Comparison of ENCODE assay signal across 30 cellular contexts in the genomic region with DNA sequence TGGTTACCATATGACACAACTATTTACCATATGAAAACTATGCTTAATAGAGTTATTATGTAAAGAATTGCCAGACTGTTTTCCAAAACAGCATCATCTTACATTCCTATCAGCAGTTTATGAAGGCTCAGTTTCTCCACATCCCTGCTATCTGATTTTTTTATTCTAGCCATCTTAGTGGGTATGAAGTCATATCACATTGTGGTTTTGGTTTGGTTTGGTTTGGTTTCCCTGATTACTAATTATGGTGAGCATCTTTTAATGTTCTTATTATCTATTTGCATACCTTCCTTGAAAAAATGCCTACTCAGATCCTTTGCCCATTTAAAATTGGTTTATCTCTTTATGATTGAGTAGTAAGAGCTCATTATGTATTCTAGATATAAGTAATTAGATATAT.
DNase-seq lines count a peak whose midpoint lies in the region.
"Had no signal": no experiment of that assay in that cellular context is flagged by ENCODE, and none has a peak within 500 bp of the region (broad histone marks: within the 10 kb centered on the region; RNA-seq: fewer than 3 reads in every experiment).

No MANE protein-coding gene starts in this region.

- peaks cover 5% of the 10 kb centered on the region for H3K9me3 Mint-ChIP-seq in activated T-cell treated with anti-CD3 and anti-CD28 coated beads, Interleukin-2, amount 50 U/mL, for 24 hours
- H3K9me3 Mint-ChIP-seq in activated CD4-positive, alpha-beta memory T cell treated with anti-CD3 and anti-CD28 coated beads, Interleukin-2, amount 10 ng/mL, durations not matched to agents 7 days and 5 days, result no peaks in the 10 kb centered on the region

- H3K27ac Mint-ChIP-seq in activated T-cell treated with anti-CD3 and anti-CD28 coated beads, Interleukin-2, amount 50 U/mL, for 24 hours, result peak overlapping the region; percentile 47
- H3K27ac Mint-ChIP-seq in activated CD4-positive, alpha-beta memory T cell treated with anti-CD3 and anti-CD28 coated beads, Interleukin-2, amount 10 ng/mL, durations not matched to agents 7 days and 5 days, result no peak overlapping the region
- H3K27ac Mint-ChIP-seq: CD14-positive monocyte; CD8-positive, alpha-beta memory T cell had no signal

- DNase-seq in activated T-cell treated with anti-CD3 and anti-CD28 coated beads, Interleukin-2, amount 50 U/mL, for 24 hours, result no peak
- DNase-seq in activated T-cell treated with anti-CD3 and anti-CD28 coated beads for 4 hours (no peak), EL (peak; percentile 46), RPMI7951 (ENCODE audit: low read depth) (peak; percentile 24), non-pigmented ciliary epithelial cell (ENCODE audit: low read depth) (peak; percentile 1), medulla oblongata (ENCODE audit: extremely low spot score) (no peak), D341Med (ENCODE audit: low spot score) (no peak)
- DNase-seq in activated CD4-positive, alpha-beta memory T cell treated with anti-CD3 and anti-CD28 coated beads, Interleukin-2, amount 10 ng/mL, durations not matched to agents 7 days and 5 days, result no peak
- DNase-seq: 8988T; ACHN; BE2C; CD8-positive, alpha-beta memory T cell; DND-41; GOT3; HCEC 1CT; IMR-90; KG1; MG63; NCI-H1105 treated with DMSO at 0.1 percent for 48 hours; NCI-H146; NCI-H1930; NCI-H2107; NCI-H446; NCI-H526; NCI-H82; NK-92 treated with Interleukin-12 subunit alpha and Interleukin-12 subunit beta, amount 100 ng/mL, for 24 hours; PC-3; Right ventricle myocardium superior; RPMI8226 had no signal

- H3K4me3 Mint-ChIP-seq in activated T-cell treated with anti-CD3 and anti-CD28 coated beads, Interleukin-2, amount 50 U/mL, for 24 hours, result no peak overlapping the region
- H3K4me3 Mint-ChIP-seq in activated CD4-positive, alpha-beta memory T cell treated with anti-CD3 and anti-CD28 coated beads, Interleukin-2, amount 10 ng/mL, durations not matched to agents 7 days and 5 days, result no peak overlapping the region
- H3K4me3 Mint-ChIP-seq: CD14-positive monocyte; CD8-positive, alpha-beta memory T cell had no signal

- H3K27me3 Mint-ChIP-seq in activated T-cell treated with anti-CD3 and anti-CD28 coated beads, Interleukin-2, amount 50 U/mL, for 24 hours, result peaks cover 69% of the 10 kb centered on the region
- peaks cover 38% of the 10 kb centered on the region for H3K27me3 Mint-ChIP-seq in activated CD4-positive, alpha-beta memory T cell treated with anti-CD3 and anti-CD28 coated beads, Interleukin-2, amount 10 ng/mL, durations not matched to agents 7 days and 5 days

- H3K36me3 Mint-ChIP-seq in activated T-cell treated with anti-CD3 and anti-CD28 coated beads, Interleukin-2, amount 50 U/mL, for 24 hours (ENCODE audit: low read depth), result no peaks in the 10 kb centered on the region
- no peaks in the 10 kb centered on the region for H3K36me3 Mint-ChIP-seq in activated CD4-positive, alpha-beta memory T cell treated with anti-CD3 and anti-CD28 coated beads, Interleukin-2, amount 10 ng/mL, durations not matched to agents 7 days and 5 days (ENCODE audit: low read depth)
- H3K36me3 Mint-ChIP-seq: CD14-positive monocyte had no signal

- POLR2A ChIA-PET in activated CD4-positive, alpha-beta memory T cell treated with anti-CD3 and anti-CD28 coated beads, Interleukin-2, amount 10 ng/mL, durations not matched to agents 7 days and 5 days (lab: Charles Lee), result no interaction called here

- H3K4me1 Mint-ChIP-seq in activated T-cell treated with anti-CD3 and anti-CD28 coated beads, Interleukin-2, amount 50 U/mL, for 24 hours (ENCODE audit: low read depth), result peaks cover 8% of the 10 kb centered on the region
- no peaks in the 10 kb centered on the region for H3K4me1 Mint-ChIP-seq in activated CD4-positive, alpha-beta memory T cell treated with anti-CD3 and anti-CD28 coated beads, Interleukin-2, amount 10 ng/mL, durations not matched to agents 7 days and 5 days
- H3K4me1 Mint-ChIP-seq: CD14-positive monocyte; CD8-positive, alpha-beta memory T cell had no signal

- CTCF ChIA-PET in activated CD4-positive, alpha-beta memory T cell treated with anti-CD3 and anti-CD28 coated beads, Interleukin-2, amount 10 ng/mL, durations not matched to agents 7 days and 5 days (lab: Charles Lee), result no interaction called here

Comparison
In these comparisons a context has a peak if more than half of its experiments do, and no peak if none do; other contexts are left out.
1. DNase-seq: peak in EL (single experiment), RPMI7951 (single experiment) and non-pigmented ciliary epithelial cell (single experiment); none in activated T-cell treated with anti-CD3 and anti-CD28 coated beads, Interleukin-2, amount 50 U/mL, for 24 hours (single experiment), activated T-cell treated with anti-CD3 and anti-CD28 coated beads for 4 hours (single experiment), medulla oblongata (single experiment), D341Med (single experiment) and activated CD4-positive, alpha-beta memory T cell treated with anti-CD3 and anti-CD28 coated beads, Interleukin-2, amount 10 ng/mL, durations not matched to agents 7 days and 5 days (single experiment).